In genomic region chr7:27142562-27143021, GRCh38 we compare ENCODE assay signal across 7 cellular contexts. TPM values are rescaled to one million over a fixed set of nuclear protein-coding genes. Genes with fewer than 3 reads are reported as not detected.
DNase-seq lines count a peak whose midpoint lies in the region; ATAC-seq and TF ChIP-seq lines count a peak whose summit lies in the region.
"Had no signal": no experiment of that assay in that cellular context is flagged by ENCODE, and none has a peak within 500 bp of the region (broad histone marks: within the 10 kb centered on the region; RNA-seq: fewer than 3 reads in every experiment).

No MANE protein-coding gene starts in this region.

- H3K36me3 Mint-ChIP-seq in Caco-2 (ENCODE audit: insufficient read depth, unreplicated experiment) = peaks cover 11% of the 10 kb centered on the region

- no peaks in the 10 kb centered on the region for H3K4me1 Mint-ChIP-seq in Caco-2 (ENCODE audit: low read depth, unreplicated experiment)

- no peak for ATAC-seq in GM21717 (IDR thresholded peaks at IDR 0.05; ENCODE audit: unreplicated experiment)

- no TSS peak for BruUV-seq in Caco-2 (replicated peaks; lab: Mats Ljungman, UMichigan)

- H3K4me3 Mint-ChIP-seq in Caco-2 (ENCODE audit: unreplicated experiment) = peak overlapping the region; percentile 78

- H3K4me3 ChIP-seq in Caco-2 (ENCODE audit: low read depth, low read length) (peak overlapping the region; percentile 57), astrocyte of the spinal cord (ENCODE audit: low read depth, low read length) (peak overlapping the region; percentile 65), mucosa of stomach (ENCODE audit: low read length) (peak overlapping the region; percentile 78)

- no peak for TF ChIP-seq CTCF in Caco-2 (IDR thresholded peaks at IDR 0.05; ENCODE audit: insufficient read depth in 1 of 2, low read depth in 1 of 2, low read length in 1 of 2, severe bottlenecking in 1 of 2, unreplicated experiment in 1 of 2)
- no peak for TF ChIP-seq CTCF in astrocyte of the spinal cord (IDR thresholded peaks at IDR 0.05; ENCODE audit: low read depth, low read length)

- H3K4me1 ChIP-seq in Caco-2 (0 out of 2 replicates have a peak, but pooled peaks cover 6% of the 10 kb centered on the region), mucosa of stomach (ENCODE audit: control insufficient read depth, insufficient read depth, low read length) (peaks cover 13% of the 10 kb centered on the region)

- H3K36me3 ChIP-seq in Caco-2 (ENCODE audit: control insufficient read depth, insufficient read depth, low read length) (no peaks in the 10 kb centered on the region; the same call in 1 of the 2 replicates), mucosa of stomach (ENCODE audit: control insufficient read depth, insufficient read depth, low read length) (no peaks in the 10 kb centered on the region)

- CTCF ChIA-PET in Caco-2 (lab: Charles Lee) = interaction anchor here (0.6 to 1.5 kb wide), 3 partner anchors 105 to 289 kb away, joined by 3 to 4 read pairs (median 4); partner anchors contain the start of gene SKAP2

- no peaks in the 10 kb centered on the region for H3K9me3 ChIP-seq in Caco-2
- H3K9me3 ChIP-seq in mucosa of stomach (ENCODE audit: control insufficient read depth, low read length) = no peaks in the 10 kb centered on the region

- peak overlapping the region; percentile 83 for H3K9ac ChIP-seq in mucosa of stomach (ENCODE audit: low read length)

- intact Hi-C loops in Caco-2 (cut with micrococcal nuclease; ENCODE audit: unreplicated experiment) = no loop called here

- peak overlapping the region; percentile 13 for H3K27ac Mint-ChIP-seq in Caco-2 (ENCODE audit: unreplicated experiment)

- POLR2A ChIA-PET in Caco-2 (lab: Charles Lee) = interaction anchor here (1.1 kb wide), 1 partner anchor 21 kb away, joined by 3 read pairs; no protein-coding TSS in a partner anchor

- in situ Hi-C loops in astrocyte of the spinal cord (cut with HindIII; ENCODE audit: low sequenced_read_pairs) = no loop called here

- H3K27me3 ChIP-seq in Caco-2 (replicated peaks; ENCODE audit: control insufficient read depth, insufficient read depth, low read length) (no peaks in the 10 kb centered on the region), mucosa of stomach (ENCODE audit: control insufficient read depth, insufficient read depth, low read length) (peaks cover 43% of the 10 kb centered on the region)

- DNase-seq in Caco-2 (peak in 1 of 2 experiments; percentile 7), astrocyte of the spinal cord (ENCODE audit: low read depth, low spot score) (no peak), NCI-H1105 (lab: John Stamatoyannopoulos, UW) (no peak), NCI-H446 treated with DMSO at 0.1 percent for 48 hours (lab: John Stamatoyannopoulos, UW) (no peak)
- DNase-seq: stimulated activated naive CD4-positive, alpha-beta T cell had no signal

- H3K27me3 Mint-ChIP-seq in Caco-2 (ENCODE audit: insufficient read depth, unreplicated experiment) = no peaks in the 10 kb centered on the region

- no peaks in the 10 kb centered on the region for H3K9me3 Mint-ChIP-seq in Caco-2 (ENCODE audit: unreplicated experiment)

RNA-seq across cellular contexts. Expression of gene HOXA5, which starts 0.9 kb away (rescaled TPM):
- 4.3 and 4.9 TPM in 2 replicates for total RNA-seq in Caco-2 (2022)

RNA-seq across cellular contexts. Expression of gene HOXA6, which starts 5.0 kb away (rescaled TPM):
- total RNA-seq in Caco-2 (2022) = 5.6 and 8.1 TPM in 2 replicates

RNA-seq across cellular contexts. Expression of gene HOXA3, which starts 9.8 kb away (rescaled TPM):
- 19.9 and 22.6 TPM in 2 replicates for total RNA-seq in Caco-2 (2022)

RNA-seq across cellular contexts. Expression of gene HOXA4, which starts 12.0 kb away (rescaled TPM):
- 4.8 and 5.5 TPM in 2 replicates for total RNA-seq in Caco-2 (2022)

RNA-seq across cellular contexts. Expression of gene HOXA7, which starts 13.9 kb away (rescaled TPM):
- total RNA-seq in Caco-2 (2022) = 19.7 and 19.9 TPM in 2 replicates
